ENCODE assay signal across 23 cellular contexts in genomic region chr1:228835456-228835855, GRCh38.
"Had no signal": no experiment of that assay in that cellular context is flagged by ENCODE, and none has a peak within 500 bp of the region (broad histone marks: within the 10 kb centered on the region; RNA-seq: fewer than 3 reads in every experiment).

No MANE protein-coding gene starts in this region.

- H3K9me3 Mint-ChIP-seq: mesothelial cell of epicardium; natural killer cell treated with Interleukin-12 subunit alpha and Interleukin-12 subunit beta and Interleukin-15 and Interleukin-18, amount 100 ng/mL, for 72 hours; stimulated activated naive B cell treated with anti-CD40 and anti-IgM and Interleukin-4, amounts not matched to agents 10 μg/mL and 1 μg/mL and 100 μg/mL, for 72 hours had no signal

- ATAC-seq: naive thymus-derived CD4-positive, alpha-beta T cell; natural killer cell treated with Interleukin-12 subunit alpha and Interleukin-12 subunit beta and Interleukin-15 and Interleukin-18, amount 100 ng/mL, for 72 hours; sciatic nerve; stimulated activated naive B cell treated with anti-CD40 and anti-IgM and Interleukin-4, amounts not matched to agents 10 μg/mL and 1 μg/mL and 100 μg/mL, for 72 hours; stimulated activated naive CD8-positive, alpha-beta T cell treated with anti-CD3 and anti-CD28 coated beads, Interleukin-15, Interleukin-2, amounts not matched to agents 100 U/mL and 50 U/mL, for 24 hours; upper lobe of right lung had no signal

- H3K9me3 ChIP-seq: left ventricle myocardium inferior, ovary, right atrium auricular region, stomach, suprapubic skin, thoracic aorta, tibial artery, upper lobe of right lung had no signal

- H3K4me1 Mint-ChIP-seq: stimulated activated naive B cell treated with anti-CD40 and anti-IgM and Interleukin-4, amounts not matched to agents 10 μg/mL and 1 μg/mL and 100 μg/mL, for 72 hours had no signal

- H3K27ac ChIP-seq: left ventricle myocardium inferior, ovary, right atrium auricular region, skin epidermis, suprapubic skin, upper lobe of right lung had no signal

- H3K36me3 ChIP-seq: left ventricle myocardium inferior, ovary, right atrium auricular region, stomach, suprapubic skin, thoracic aorta, tibial artery, upper lobe of right lung had no signal

- H3K36me3 Mint-ChIP-seq: mesothelial cell of epicardium; naive thymus-derived CD4-positive, alpha-beta T cell; natural killer cell treated with Interleukin-12 subunit alpha and Interleukin-12 subunit beta and Interleukin-15 and Interleukin-18, amount 100 ng/mL, for 72 hours; stimulated activated naive B cell treated with anti-CD40 and anti-IgM and Interleukin-4, amounts not matched to agents 10 μg/mL and 1 μg/mL and 100 μg/mL, for 72 hours had no signal

- H3K27me3 ChIP-seq: ovary, right atrium auricular region, stomach, tibial artery, upper lobe of right lung had no signal

- H3K4me3 Mint-ChIP-seq: mesothelial cell of epicardium; naive thymus-derived CD4-positive, alpha-beta T cell; natural killer cell treated with Interleukin-12 subunit alpha and Interleukin-12 subunit beta and Interleukin-15 and Interleukin-18, amount 100 ng/mL, for 72 hours; stimulated activated naive B cell treated with anti-CD40 and anti-IgM and Interleukin-4, amounts not matched to agents 10 μg/mL and 1 μg/mL and 100 μg/mL, for 72 hours had no signal

- DNase-seq: islet precursor cell; left ventricle myocardium inferior; mesendoderm; naive thymus-derived CD4-positive, alpha-beta T cell; ovary; stimulated activated CD4-positive, alpha-beta T cell treated with anti-CD3 and anti-CD28 coated beads, Interleukin-12 subunit alpha, Interleukin-12 subunit beta, amount 100 ng/mL, for 4 hours; stimulated activated CD4-positive, alpha-beta T cell treated with anti-CD3 and anti-CD28 coated beads, Interleukin-15, amount 100 ng/mL, for 24 hours; stimulated activated CD4-positive, alpha-beta T cell treated with anti-CD3 and anti-CD28 coated beads, Interleukin-2, amount 100 ng/mL, for 24 hours; stimulated activated CD4-positive, alpha-beta T cell treated with anti-CD3 and anti-CD28 coated beads, Interleukin-4, amount 100 ng/mL, for 1 hour; stimulated activated naive B cell treated with anti-CD40 and anti-IgM and Interleukin-4, amounts not matched to agents 10 μg/mL and 1 μg/mL and 100 μg/mL, for 72 hours; stimulated activated naive CD8-positive, alpha-beta T cell treated with anti-CD3 and anti-CD28 coated beads, Interleukin-15, Interleukin-2, amounts not matched to agents 100 U/mL and 50 U/mL, for 24 hours; stomach; tibial artery; upper lobe of right lung had no signal

- H3K27ac Mint-ChIP-seq: mesothelial cell of epicardium; naive thymus-derived CD4-positive, alpha-beta T cell; natural killer cell treated with Interleukin-12 subunit alpha and Interleukin-12 subunit beta and Interleukin-15 and Interleukin-18, amount 100 ng/mL, for 72 hours; stimulated activated naive B cell treated with anti-CD40 and anti-IgM and Interleukin-4, amounts not matched to agents 10 μg/mL and 1 μg/mL and 100 μg/mL, for 72 hours had no signal

- H3K4me3 ChIP-seq: left ventricle myocardium inferior, lung, ovary, right atrium auricular region, skin epidermis, stomach, suprapubic skin, thoracic aorta, tibial artery, upper lobe of right lung had no signal

- H3K27me3 Mint-ChIP-seq: progenitor cell of endocrine pancreas had no signal
